In genomic region chr7:96322847-96323461, GRCh38 we compare ENCODE assay signal across 11 cellular contexts. TPM values are rescaled to one million over a fixed set of nuclear protein-coding genes. Genes with fewer than 3 reads are reported as not detected.
DNase-seq lines count a peak whose midpoint lies in the region; ATAC-seq and TF ChIP-seq lines count a peak whose summit lies in the region.
"Had no signal": no experiment of that assay in that cellular context is flagged by ENCODE, and none has a peak within 500 bp of the region (broad histone marks: within the 10 kb centered on the region; RNA-seq: fewer than 3 reads in every experiment).

No MANE protein-coding gene starts in this region.

- H3K27me3 ChIP-seq in SU-DHL-6 (ENCODE audit: low read length), result no peaks in the 10 kb centered on the region
- H3K27me3 ChIP-seq: tibial nerve had no signal

- peaks cover 1% of the 10 kb centered on the region for H3K36me3 Mint-ChIP-seq in activated CD4-positive, alpha-beta T cell treated with anti-CD3 and anti-CD28 coated beads, Interleukin-2, amount 10 ng/mL, durations not matched to agents 24 days and 14 days (ENCODE audit: low read depth)
- H3K36me3 Mint-ChIP-seq in endothelial cell (ENCODE audit: low read depth, unreplicated experiment), result peaks cover 6% of the 10 kb centered on the region
- H3K36me3 Mint-ChIP-seq in stimulated activated effector memory CD8-positive, alpha-beta T cell treated with anti-CD3 and anti-CD28 coated beads, Interleukin-12 subunit alpha, Interleukin-12 subunit beta, amount 100 ng/mL, for 72 hours, result peaks cover 6% of the 10 kb centered on the region

- intact Hi-C loops in activated CD4-positive, alpha-beta T cell treated with anti-CD3 and anti-CD28 coated beads, Interleukin-2, amount 10 ng/mL, durations not matched to agents 24 days and 14 days (cut with micrococcal nuclease), result loop anchor here (5.0 kb wide), 4 partner anchors 246 to 1649 kb away; partner anchors contain the start of gene SEM1

- DNase-seq in activated CD4-positive, alpha-beta T cell treated with anti-CD3 and anti-CD28 coated beads, Interleukin-2, amount 10 ng/mL, durations not matched to agents 24 days and 14 days, result no peak
- no peak for DNase-seq in activated CD4-positive, alpha-beta T cell treated with anti-CD3 and anti-CD28 coated beads, Interleukin-2, amount 50 U/mL, for 1 hour
- DNase-seq in endothelial cell (ENCODE audit: low spot score), result no peak
- DNase-seq in stimulated activated effector memory CD8-positive, alpha-beta T cell treated with anti-CD3 and anti-CD28 coated beads, Interleukin-12 subunit alpha, Interleukin-12 subunit beta, amount 100 ng/mL, for 72 hours (ENCODE audit: low spot score in 2 of 2), result no peak
- no peak for DNase-seq in NCI-H748 treated with DMSO at 0.1 percent for 48 hours (lab: John Stamatoyannopoulos, UW)
- no peak for DNase-seq in NCI-H226
- DNase-seq: aorta, NCI-H446 treated with DMSO at 0.1 percent for 48 hours had no signal

- peak overlapping the region; percentile 98 for H3K27ac Mint-ChIP-seq in activated CD4-positive, alpha-beta T cell treated with anti-CD3 and anti-CD28 coated beads, Interleukin-2, amount 10 ng/mL, durations not matched to agents 24 days and 14 days
- H3K27ac Mint-ChIP-seq in endothelial cell (ENCODE audit: unreplicated experiment), result no peak overlapping the region
- H3K27ac Mint-ChIP-seq in stimulated activated effector memory CD8-positive, alpha-beta T cell treated with anti-CD3 and anti-CD28 coated beads, Interleukin-12 subunit alpha, Interleukin-12 subunit beta, amount 100 ng/mL, for 72 hours, result no peak overlapping the region

- peak overlapping the region; percentile 94 for H3K4me3 Mint-ChIP-seq in activated CD4-positive, alpha-beta T cell treated with anti-CD3 and anti-CD28 coated beads, Interleukin-2, amount 10 ng/mL, durations not matched to agents 24 days and 14 days
- H3K4me3 Mint-ChIP-seq in endothelial cell (ENCODE audit: unreplicated experiment), result peak overlapping the region; percentile 74
- H3K4me3 Mint-ChIP-seq in stimulated activated effector memory CD8-positive, alpha-beta T cell treated with anti-CD3 and anti-CD28 coated beads, Interleukin-12 subunit alpha, Interleukin-12 subunit beta, amount 100 ng/mL, for 72 hours, result peak overlapping the region; percentile 80

- peaks cover 10% of the 10 kb centered on the region for H3F3A ChIP-seq in SU-DHL-6 (ENCODE audit: insufficient read depth)

- peak overlapping the region; percentile 99 for H2AFZ ChIP-seq in SU-DHL-6 (ENCODE audit: low read depth, low read length, severe bottlenecking)

- no peaks in the 10 kb centered on the region for H3K9me2 ChIP-seq in SU-DHL-6 (replicated peaks; ENCODE audit: insufficient read depth, low read length)

- H3K36me3 ChIP-seq in SU-DHL-6 (ENCODE audit: low read length), result no peaks in the 10 kb centered on the region
- H3K36me3 ChIP-seq: tibial nerve had no signal

- peaks cover 3% of the 10 kb centered on the region for H3K27me3 Mint-ChIP-seq in activated CD4-positive, alpha-beta T cell treated with anti-CD3 and anti-CD28 coated beads, Interleukin-2, amount 10 ng/mL, durations not matched to agents 24 days and 14 days
- peaks cover 7% of the 10 kb centered on the region for H3K27me3 Mint-ChIP-seq in endothelial cell (ENCODE audit: unreplicated experiment)

- H3K79me2 ChIP-seq in SU-DHL-6 (ENCODE audit: insufficient read depth, low read length), result peaks cover 32% of the 10 kb centered on the region

- H3K9ac ChIP-seq in SU-DHL-6 (ENCODE audit: low read length), result peak overlapping the region; percentile 79; the same call in 1 of the 2 replicates

- H3K9me3 ChIP-seq in SU-DHL-6 (ENCODE audit: insufficient read depth, low read length), result no peaks in the 10 kb centered on the region
- H3K9me3 ChIP-seq: tibial nerve had no signal

- peak overlapping the region; percentile 65 for H3K4me3 ChIP-seq in SU-DHL-6 (ENCODE audit: insufficient read depth, low read length, poor library complexity, severe bottlenecking)

- no peak overlapping the region for H3K27ac ChIP-seq in SU-DHL-6 (ENCODE audit: low read depth, low read length)

- H3K4me2 ChIP-seq in SU-DHL-6 (ENCODE audit: low read depth, low read length, poor library complexity, severe bottlenecking), result peak overlapping the region; percentile 80

- peaks cover 40% of the 10 kb centered on the region for H3K4me1 Mint-ChIP-seq in activated CD4-positive, alpha-beta T cell treated with anti-CD3 and anti-CD28 coated beads, Interleukin-2, amount 10 ng/mL, durations not matched to agents 24 days and 14 days
- peaks cover 16% of the 10 kb centered on the region for H3K4me1 Mint-ChIP-seq in endothelial cell (ENCODE audit: unreplicated experiment)
- peaks cover 16% of the 10 kb centered on the region for H3K4me1 Mint-ChIP-seq in stimulated activated effector memory CD8-positive, alpha-beta T cell treated with anti-CD3 and anti-CD28 coated beads, Interleukin-12 subunit alpha, Interleukin-12 subunit beta, amount 100 ng/mL, for 72 hours

- H4K20me1 ChIP-seq in SU-DHL-6 (ENCODE audit: low read depth, low read length), result no peaks in the 10 kb centered on the region

- no peak for ATAC-seq in stimulated activated effector memory CD8-positive, alpha-beta T cell treated with anti-CD3 and anti-CD28 coated beads, Interleukin-12 subunit alpha, Interleukin-12 subunit beta, amount 100 ng/mL, for 72 hours
- ATAC-seq in HG03565 (IDR thresholded peaks at IDR 0.05; ENCODE audit: unreplicated experiment), result no peak

- TF ChIP-seq CTCF in SU-DHL-6 (IDR thresholded peaks at IDR 0.05; ENCODE audit: insufficient read depth, low read length, poor library complexity, severe bottlenecking) (no peak), endothelial cell (IDR thresholded peaks at IDR 0.05; ENCODE audit: unreplicated experiment) (no peak)

- H3K9me3 Mint-ChIP-seq in activated CD4-positive, alpha-beta T cell treated with anti-CD3 and anti-CD28 coated beads, Interleukin-2, amount 10 ng/mL, durations not matched to agents 24 days and 14 days, result peaks cover 5% of the 10 kb centered on the region
- H3K9me3 Mint-ChIP-seq in endothelial cell (ENCODE audit: unreplicated experiment), result no peaks in the 10 kb centered on the region
- no peaks in the 10 kb centered on the region for H3K9me3 Mint-ChIP-seq in stimulated activated effector memory CD8-positive, alpha-beta T cell treated with anti-CD3 and anti-CD28 coated beads, Interleukin-12 subunit alpha, Interleukin-12 subunit beta, amount 100 ng/mL, for 72 hours

RNA-seq across cellular contexts. Expression of gene SLC25A13, which starts 1.1 kb away (rescaled TPM):
- total RNA-seq in activated CD4-positive, alpha-beta T cell treated with anti-CD3 and anti-CD28 coated beads, Interleukin-2, amount 10 ng/mL, durations not matched to agents 24 days and 14 days, result 25.8 and 26.3 TPM in 2 replicates
- total RNA-seq in endothelial cell (ENCODE audit: unreplicated experiment), result 69.6 TPM
